8 cellular contexts compared by ENCODE assay signal in the genomic region with DNA sequence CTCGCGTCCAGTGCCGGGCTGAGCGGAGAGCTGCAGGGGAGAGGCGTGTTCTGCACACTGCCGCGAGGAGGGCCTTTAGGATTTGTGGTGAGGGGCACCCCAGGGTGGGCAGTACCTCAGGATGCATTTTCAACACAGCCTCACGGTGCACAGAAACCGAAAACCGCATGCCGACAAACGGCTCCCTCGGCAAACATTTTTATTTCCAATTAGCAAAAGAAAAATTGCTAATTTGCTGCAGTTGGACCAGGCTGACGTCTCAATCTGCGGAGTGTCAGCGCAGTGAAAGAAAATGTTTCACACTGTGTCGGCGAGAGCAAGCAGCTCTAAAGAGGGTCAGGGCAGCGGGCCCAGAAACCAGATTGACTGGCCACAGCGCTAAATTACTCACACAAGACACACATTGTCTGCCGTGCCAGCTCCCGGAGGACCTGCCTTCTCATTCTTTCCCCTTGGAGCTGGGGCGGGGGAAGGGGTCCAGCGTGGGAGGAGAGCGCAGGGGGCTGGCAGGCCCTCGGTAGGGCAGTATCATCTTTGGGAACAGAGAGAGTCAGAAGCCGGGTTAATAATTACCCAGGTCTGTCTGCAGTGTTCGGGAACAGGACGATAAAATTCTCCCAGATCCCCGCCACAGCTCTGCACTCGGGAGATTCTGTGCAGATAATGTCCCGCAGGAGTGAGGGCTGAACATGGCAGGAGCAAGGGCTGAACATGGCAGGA.
DNase-seq lines count a peak whose midpoint lies in the region; ATAC-seq and TF ChIP-seq lines count a peak whose summit lies in the region.

No MANE protein-coding gene starts in this region.

- no peaks in the 10 kb centered on the region for H3K9me3 ChIP-seq in neuronal stem cell (replicated peaks in 1 of 2; ENCODE audit: control insufficient read depth in 2 of 2, insufficient read depth in 1 of 2, low read depth in 1 of 2, low read length in 2 of 2)

- H3K79me1 ChIP-seq in neuronal stem cell (ENCODE audit: low read depth, low read length), result peaks cover 3% of the 10 kb centered on the region

- H3K36me3 ChIP-seq in neuronal stem cell (replicated peaks in 1 of 2; ENCODE audit: control insufficient read depth in 2 of 2, insufficient read depth in 2 of 2, low read length in 2 of 2), result no peaks in the 10 kb centered on the region

- no peak overlapping the region for H3K4me3 ChIP-seq in neuronal stem cell (ENCODE audit: low read length in 2 of 2)

- POLR2A ChIA-PET in WTC11 (lab: Charles Lee), result no interaction called here

- peak overlapping the region; percentile 100 for H2AK5ac ChIP-seq in neuronal stem cell (ENCODE audit: low read depth, low read length)

- H3K27me3 ChIP-seq in neuronal stem cell (ENCODE audit: control insufficient read depth in 3 of 3, insufficient read depth in 3 of 3, low read depth in 1 of 3, low read length in 3 of 3), result peaks cover 0 to 97% (median 0%) of the 10 kb centered on the region in 3 experiments

- H3K18ac ChIP-seq in neuronal stem cell (ENCODE audit: low read length), result peak overlapping the region; percentile 96

- CTCF ChIA-PET in WTC11 (lab: Charles Lee), result no interaction called here

- WGBS in neuronal stem cell (ENCODE audit: extremely low coverage in 2 of 2, insufficient read length in 2 of 2, insufficient replicate concordance in 1 of 2), 2 donors, result no CpG with 5 or more reads among the region's 32 CpGs

- TF ChIP-seq CTCF in WTC11 (IDR thresholded peaks at IDR 0.05) (no peak), glutamatergic neuron (IDR thresholded peaks at IDR 0.05; ENCODE audit: partially characterized antibody, unreplicated experiment) (no peak)

- DNase-seq in Ammon's horn (ENCODE audit: low spot score), result peak; percentile 96
- DNase-seq in WTC11 (ENCODE audit: low spot score), result no peak
- peak; percentile 73 to 96 (median 90) for DNase-seq in head of caudate nucleus
- DNase-seq in neuronal stem cell (ENCODE audit: low spot score), result no peak
- no peak for DNase-seq in activated CD8-positive, alpha-beta memory T cell treated with anti-CD3 and anti-CD28 coated beads for 24 hours
- DNase-seq in glutamatergic neuron, result no peak
- DNase-seq in SW 1271 (lab: John Stamatoyannopoulos, UW), result no peak
- DNase-seq in cortex of kidney (lab: John Stamatoyannopoulos, UW), result no peak

- no peak overlapping the region for H3K9ac ChIP-seq in neuronal stem cell (ENCODE audit: low read depth, low read length, poor library complexity)

- H2BK120ac ChIP-seq in neuronal stem cell (ENCODE audit: low read depth, low read length), result peak overlapping the region; percentile 47

- ATAC-seq in WTC11, result no peak

- H4K8ac ChIP-seq in neuronal stem cell (ENCODE audit: low read depth, low read length), result no peak overlapping the region

- H3K27ac ChIP-seq in neuronal stem cell (replicated peaks; ENCODE audit: low read length), result peak overlapping the region; percentile 67

- H2BK15ac ChIP-seq in neuronal stem cell (ENCODE audit: low read length), result peak overlapping the region; percentile 98

- H2BK5ac ChIP-seq in neuronal stem cell (ENCODE audit: low read length), result peak overlapping the region; percentile 85

- H3K36me3 Mint-ChIP-seq in WTC11 (no peaks in the 10 kb centered on the region), glutamatergic neuron (ENCODE audit: unreplicated experiment) (no peaks in the 10 kb centered on the region)

- H2AFZ ChIP-seq in neuronal stem cell (ENCODE audit: low read length), result no peak overlapping the region

- peak overlapping the region; percentile 69 for H3K23ac ChIP-seq in neuronal stem cell (ENCODE audit: low read depth, low read length, poor library complexity)

- peak overlapping the region; percentile 78 for H3K14ac ChIP-seq in neuronal stem cell (ENCODE audit: low read length)

- H4K91ac ChIP-seq in neuronal stem cell (ENCODE audit: low read depth, low read length, poor library complexity), result no peak overlapping the region

- H3K4me3 Mint-ChIP-seq in WTC11, result no peak overlapping the region
- H3K4me3 Mint-ChIP-seq in glutamatergic neuron (ENCODE audit: unreplicated experiment), result no peak overlapping the region

- H3K27ac Mint-ChIP-seq in WTC11 (peak overlapping the region; percentile 41; the same call in 1 of the 2 replicates), glutamatergic neuron (ENCODE audit: unreplicated experiment) (no peak overlapping the region)

- peak overlapping the region; percentile 47 for H2BK12ac ChIP-seq in neuronal stem cell (ENCODE audit: low read length)

- intact Hi-C loops in head of caudate nucleus (cut with DNase I), result no loop called here

- peaks cover 6% of the 10 kb centered on the region; the same call in 1 of the 2 replicates for H3K4me1 Mint-ChIP-seq in WTC11
- H3K4me1 Mint-ChIP-seq in glutamatergic neuron (ENCODE audit: low read depth, unreplicated experiment), result peaks cover 8% of the 10 kb centered on the region

- H3K4ac ChIP-seq in neuronal stem cell (ENCODE audit: low read length), result peak overlapping the region; percentile 69

- no peak overlapping the region for H3K4me2 ChIP-seq in neuronal stem cell (ENCODE audit: insufficient read depth, low read length, poor library complexity, severe bottlenecking)

- H3K9me3 Mint-ChIP-seq in WTC11 (no peaks in the 10 kb centered on the region), glutamatergic neuron (ENCODE audit: unreplicated experiment) (peaks cover 2% of the 10 kb centered on the region)

- H3K27me3 Mint-ChIP-seq in WTC11 (ENCODE audit: low read depth), result no peaks in the 10 kb centered on the region
- peaks cover 8% of the 10 kb centered on the region for H3K27me3 Mint-ChIP-seq in glutamatergic neuron (ENCODE audit: unreplicated experiment)

- H3K4me1 ChIP-seq in neuronal stem cell (ENCODE audit: control insufficient read depth in 2 of 2, insufficient read depth in 1 of 2, low read depth in 1 of 2, low read length in 2 of 2), result peaks cover 14 to 36% of the 10 kb centered on the region in 2 donors

TF ChIP-seq in WTC11, 78 proteins besides CTCF, POLR2A, EP300 and RAD21:
- TF ChIP-seq MXD4 (CRISPR knock-in tag; IDR thresholded peaks at IDR 0.05; ENCODE audit: borderline replicate concordance), result no peak
- TF ChIP-seq, protein P1, sequence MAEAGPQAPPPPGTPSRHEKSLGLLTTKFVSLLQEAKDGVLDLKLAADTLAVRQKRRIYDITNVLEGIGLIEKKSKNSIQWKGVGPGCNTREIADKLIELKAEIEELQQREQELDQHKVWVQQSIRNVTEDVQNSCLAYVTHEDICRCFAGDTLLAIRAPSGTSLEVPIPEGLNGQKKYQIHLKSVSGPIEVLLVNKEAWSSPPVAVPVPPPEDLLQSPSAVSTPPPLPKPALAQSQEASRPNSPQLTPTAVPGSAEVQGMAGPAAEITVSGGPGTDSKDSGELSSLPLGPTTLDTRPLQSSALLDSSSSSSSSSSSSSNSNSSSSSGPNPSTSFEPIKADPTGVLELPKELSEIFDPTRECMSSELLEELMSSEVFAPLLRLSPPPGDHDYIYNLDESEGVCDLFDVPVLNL (CRISPR knock-in tag; IDR thresholded peaks at IDR 0.05; ENCODE audit: borderline replicate concordance, low read depth), result no peak
- no peak for TF ChIP-seq TCF7 (CRISPR knock-in tag; IDR thresholded peaks at IDR 0.05; ENCODE audit: low read depth)
- TF ChIP-seq ETV6 (CRISPR knock-in tag; IDR thresholded peaks at IDR 0.05), result no peak
- no peak for TF ChIP-seq SMAD4 (CRISPR knock-in tag; IDR thresholded peaks at IDR 0.05)
- TF ChIP-seq, protein P2, sequence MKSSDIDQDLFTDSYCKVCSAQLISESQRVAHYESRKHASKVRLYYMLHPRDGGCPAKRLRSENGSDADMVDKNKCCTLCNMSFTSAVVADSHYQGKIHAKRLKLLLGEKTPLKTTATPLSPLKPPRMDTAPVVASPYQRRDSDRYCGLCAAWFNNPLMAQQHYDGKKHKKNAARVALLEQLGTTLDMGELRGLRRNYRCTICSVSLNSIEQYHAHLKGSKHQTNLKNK (CRISPR knock-in tag; IDR thresholded peaks at IDR 0.05), result no peak
- TF ChIP-seq KAT7 (CRISPR knock-in tag; IDR thresholded peaks at IDR 0.05; ENCODE audit: borderline replicate concordance), result no peak
- no peak for TF ChIP-seq IRF2 (CRISPR knock-in tag; IDR thresholded peaks at IDR 0.05; ENCODE audit: borderline replicate concordance, low read depth)
- TF ChIP-seq, protein P3, sequence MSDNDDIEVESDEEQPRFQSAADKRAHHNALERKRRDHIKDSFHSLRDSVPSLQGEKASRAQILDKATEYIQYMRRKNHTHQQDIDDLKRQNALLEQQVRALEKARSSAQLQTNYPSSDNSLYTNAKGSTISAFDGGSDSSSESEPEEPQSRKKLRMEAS (CRISPR knock-in tag; IDR thresholded peaks at IDR 0.05), result no peak
- TF ChIP-seq ZNF317 (CRISPR knock-in tag; IDR thresholded peaks at IDR 0.05; ENCODE audit: borderline replicate concordance, low read depth), result no peak
- no peak for TF ChIP-seq HMGA2 (CRISPR knock-in tag; IDR thresholded peaks at IDR 0.05)
- TF ChIP-seq SMAD3 (CRISPR knock-in tag; IDR thresholded peaks at IDR 0.05; ENCODE audit: borderline replicate concordance), result no peak
- TF ChIP-seq, protein P4, sequence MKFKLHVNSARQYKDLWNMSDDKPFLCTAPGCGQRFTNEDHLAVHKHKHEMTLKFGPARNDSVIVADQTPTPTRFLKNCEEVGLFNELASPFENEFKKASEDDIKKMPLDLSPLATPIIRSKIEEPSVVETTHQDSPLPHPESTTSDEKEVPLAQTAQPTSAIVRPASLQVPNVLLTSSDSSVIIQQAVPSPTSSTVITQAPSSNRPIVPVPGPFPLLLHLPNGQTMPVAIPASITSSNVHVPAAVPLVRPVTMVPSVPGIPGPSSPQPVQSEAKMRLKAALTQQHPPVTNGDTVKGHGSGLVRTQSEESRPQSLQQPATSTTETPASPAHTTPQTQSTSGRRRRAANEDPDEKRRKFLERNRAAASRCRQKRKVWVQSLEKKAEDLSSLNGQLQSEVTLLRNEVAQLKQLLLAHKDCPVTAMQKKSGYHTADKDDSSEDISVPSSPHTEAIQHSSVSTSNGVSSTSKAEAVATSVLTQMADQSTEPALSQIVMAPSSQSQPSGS (CRISPR knock-in tag; IDR thresholded peaks at IDR 0.05; ENCODE audit: borderline replicate concordance, low read depth), result no peak
- TF ChIP-seq GABPB1 (CRISPR knock-in tag; IDR thresholded peaks at IDR 0.05), result no peak
- TF ChIP-seq, protein P5, sequence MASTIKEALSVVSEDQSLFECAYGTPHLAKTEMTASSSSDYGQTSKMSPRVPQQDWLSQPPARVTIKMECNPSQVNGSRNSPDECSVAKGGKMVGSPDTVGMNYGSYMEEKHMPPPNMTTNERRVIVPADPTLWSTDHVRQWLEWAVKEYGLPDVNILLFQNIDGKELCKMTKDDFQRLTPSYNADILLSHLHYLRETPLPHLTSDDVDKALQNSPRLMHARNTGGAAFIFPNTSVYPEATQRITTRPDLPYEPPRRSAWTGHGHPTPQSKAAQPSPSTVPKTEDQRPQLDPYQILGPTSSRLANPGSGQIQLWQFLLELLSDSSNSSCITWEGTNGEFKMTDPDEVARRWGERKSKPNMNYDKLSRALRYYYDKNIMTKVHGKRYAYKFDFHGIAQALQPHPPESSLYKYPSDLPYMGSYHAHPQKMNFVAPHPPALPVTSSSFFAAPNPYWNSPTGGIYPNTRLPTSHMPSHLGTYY (CRISPR knock-in tag; IDR thresholded peaks at IDR 0.05), result no peak
- TF ChIP-seq ZNF121 (CRISPR knock-in tag; IDR thresholded peaks at IDR 0.05), result no peak

Comparison
In these comparisons a context has a peak if more than half of its experiments do, and no peak if none do; other contexts are left out.
1. DNase-seq: peak in Ammon's horn (single experiment) and head of caudate nucleus (42 of 42); none in WTC11 (single experiment), neuronal stem cell (single experiment), activated CD8-positive, alpha-beta memory T cell treated with anti-CD3 and anti-CD28 coated beads for 24 hours (single experiment), glutamatergic neuron (single experiment), SW 1271 (0 of 2) and cortex of kidney (single experiment).